Comparison of ENCODE assay signal across 18 cellular contexts in genomic region chr5:92695123-92696084, GRCh38.
DNase-seq lines count a peak whose midpoint lies in the region; TF ChIP-seq lines count a peak whose summit lies in the region.
"Had no signal": no experiment of that assay in that cellular context is flagged by ENCODE, and none has a peak within 500 bp of the region (broad histone marks: within the 10 kb centered on the region; RNA-seq: fewer than 3 reads in every experiment).

No MANE protein-coding gene starts in this region.

- peak overlapping the region; percentile 74 for H3K27ac ChIP-seq in endodermal cell (ENCODE audit: low read depth, low read length)
- H3K27ac ChIP-seq: C4-2B, RWPE1 had no signal

- H3K4me3 ChIP-seq in endodermal cell (ENCODE audit: low read length), result no peak overlapping the region
- H3K4me3 ChIP-seq in Caco-2 (ENCODE audit: low read depth, low read length), result no peak overlapping the region
- H3K4me3 ChIP-seq: GM12878 had no signal

- intact Hi-C loops in Caco-2 (cut with micrococcal nuclease; ENCODE audit: unreplicated experiment), result no loop called here

- H3K4me3 Mint-ChIP-seq in endodermal cell, result no peak overlapping the region
- no peak overlapping the region for H3K4me3 Mint-ChIP-seq in nephron
- H3K4me3 Mint-ChIP-seq in type B pancreatic cell, result peak overlapping the region; percentile 10
- no peak overlapping the region for H3K4me3 Mint-ChIP-seq in Caco-2 (ENCODE audit: unreplicated experiment)

- 66 to 72% methylated on average over 2 to 6 of the region's 6 CpGs for WGBS in endodermal cell (ENCODE audit: insufficient coverage in 1 of 2, insufficient read length in 1 of 2), 2 experiments

- peak; percentile 56 for DNase-seq in NCI-H69 (lab: John Stamatoyannopoulos, UW)
- no peak for DNase-seq in endodermal cell
- no peak for DNase-seq in type B pancreatic cell (ENCODE audit: extremely low spot score, unreplicated experiment)
- no peak for DNase-seq in hippocampal formation (lab: John Stamatoyannopoulos, UW)
- no peak for DNase-seq in Caco-2
- DNase-seq in dedifferentiated amniotic fluid mesenchymal stem cell (ENCODE audit: extremely low spot score), result no peak
- DNase-seq: ACHN, MM.1S, NCI-H1092, NCI-H146, NCI-H2029 treated with DMSO at 0.1 percent for 48 hours, NCI-H2171, NCI-H510A, NCI-H82 had no signal

- BruUV-seq in Caco-2 (replicated peaks; lab: Mats Ljungman, UMichigan), result no TSS peak

- H3K4me1 Mint-ChIP-seq in endodermal cell, result peaks cover 11% of the 10 kb centered on the region
- H3K4me1 Mint-ChIP-seq in nephron, result no peaks in the 10 kb centered on the region
- peaks cover 22% of the 10 kb centered on the region for H3K4me1 Mint-ChIP-seq in type B pancreatic cell (ENCODE audit: unreplicated experiment)
- no peaks in the 10 kb centered on the region for H3K4me1 Mint-ChIP-seq in Caco-2 (ENCODE audit: low read depth, unreplicated experiment)

- H3K36me3 Mint-ChIP-seq in endodermal cell (ENCODE audit: low read depth), result no peaks in the 10 kb centered on the region
- H3K36me3 Mint-ChIP-seq in nephron (ENCODE audit: low read depth), result peaks cover 5% of the 10 kb centered on the region
- no peaks in the 10 kb centered on the region for H3K36me3 Mint-ChIP-seq in type B pancreatic cell
- H3K36me3 Mint-ChIP-seq in Caco-2 (ENCODE audit: insufficient read depth, unreplicated experiment), result no peaks in the 10 kb centered on the region

- no peak overlapping the region for H3K9ac ChIP-seq in endodermal cell (ENCODE audit: extremely low read depth, low read length, poor library complexity, severe bottlenecking)

- H3K27me3 ChIP-seq in endodermal cell (ENCODE audit: control insufficient read depth, insufficient read depth, low read length, poor library complexity, severe bottlenecking) (no peaks in the 10 kb centered on the region), Caco-2 (replicated peaks; ENCODE audit: control insufficient read depth, insufficient read depth, low read length) (no peaks in the 10 kb centered on the region)

- peaks cover 51% of the 10 kb centered on the region for H3K27me3 Mint-ChIP-seq in endodermal cell (ENCODE audit: insufficient read depth)
- no peaks in the 10 kb centered on the region for H3K27me3 Mint-ChIP-seq in nephron (ENCODE audit: low read depth)
- H3K27me3 Mint-ChIP-seq in type B pancreatic cell, result no peaks in the 10 kb centered on the region
- H3K27me3 Mint-ChIP-seq in Caco-2 (ENCODE audit: insufficient read depth, unreplicated experiment), result no peaks in the 10 kb centered on the region

- POLR2A ChIA-PET in Caco-2 (lab: Charles Lee), result no interaction called here

- CTCF ChIA-PET in Caco-2 (lab: Charles Lee), result no interaction called here

- H3K9me3 Mint-ChIP-seq in endodermal cell (peaks cover 8% of the 10 kb centered on the region), nephron (peaks cover 6% of the 10 kb centered on the region), type B pancreatic cell (no peaks in the 10 kb centered on the region), Caco-2 (ENCODE audit: unreplicated experiment) (no peaks in the 10 kb centered on the region)

- TF ChIP-seq CTCF in endodermal cell (conservative IDR thresholded peaks at IDR 0.05) (no peak), nephron (IDR thresholded peaks at IDR 0.05; ENCODE audit: unreplicated experiment in 3 of 3) (no peak), type B pancreatic cell (conservative IDR thresholded peaks at IDR 0.05) (no peak), Caco-2 (IDR thresholded peaks at IDR 0.05; ENCODE audit: insufficient read depth in 1 of 2, low read depth in 1 of 2, low read length in 1 of 2, severe bottlenecking in 1 of 2, unreplicated experiment in 1 of 2) (no peak)

- no peak overlapping the region for H3K27ac Mint-ChIP-seq in endodermal cell
- peak overlapping the region in 2 of 3 experiments; percentile 70 to 75 for H3K27ac Mint-ChIP-seq in nephron
- H3K27ac Mint-ChIP-seq in type B pancreatic cell, result peak overlapping the region; percentile 24
- H3K27ac Mint-ChIP-seq in Caco-2 (ENCODE audit: unreplicated experiment), result no peak overlapping the region

- H3K9me3 ChIP-seq in endodermal cell (ENCODE audit: control insufficient read depth, low read length), result no peaks in the 10 kb centered on the region
- H3K9me3 ChIP-seq in Caco-2, result no peaks in the 10 kb centered on the region

- no peaks in the 10 kb centered on the region for H3K36me3 ChIP-seq in endodermal cell (ENCODE audit: control insufficient read depth, insufficient read depth, low read length)
- no peaks in the 10 kb centered on the region for H3K36me3 ChIP-seq in Caco-2 (ENCODE audit: control insufficient read depth, insufficient read depth, low read length)

- peaks cover 3% of the 10 kb centered on the region for H3K4me1 ChIP-seq in endodermal cell (ENCODE audit: control insufficient read depth, insufficient read depth, low read length)
- H3K4me1 ChIP-seq in Caco-2, result no peaks in the 10 kb centered on the region

Comparison
In these comparisons a context has a peak if more than half of its experiments do, and no peak if none do; other contexts are left out.
1. H3K27ac Mint-ChIP-seq: peak in nephron (2 of 3) and type B pancreatic cell (single experiment); none in endodermal cell (single experiment) and Caco-2 (single experiment).